In the genomic region with DNA sequence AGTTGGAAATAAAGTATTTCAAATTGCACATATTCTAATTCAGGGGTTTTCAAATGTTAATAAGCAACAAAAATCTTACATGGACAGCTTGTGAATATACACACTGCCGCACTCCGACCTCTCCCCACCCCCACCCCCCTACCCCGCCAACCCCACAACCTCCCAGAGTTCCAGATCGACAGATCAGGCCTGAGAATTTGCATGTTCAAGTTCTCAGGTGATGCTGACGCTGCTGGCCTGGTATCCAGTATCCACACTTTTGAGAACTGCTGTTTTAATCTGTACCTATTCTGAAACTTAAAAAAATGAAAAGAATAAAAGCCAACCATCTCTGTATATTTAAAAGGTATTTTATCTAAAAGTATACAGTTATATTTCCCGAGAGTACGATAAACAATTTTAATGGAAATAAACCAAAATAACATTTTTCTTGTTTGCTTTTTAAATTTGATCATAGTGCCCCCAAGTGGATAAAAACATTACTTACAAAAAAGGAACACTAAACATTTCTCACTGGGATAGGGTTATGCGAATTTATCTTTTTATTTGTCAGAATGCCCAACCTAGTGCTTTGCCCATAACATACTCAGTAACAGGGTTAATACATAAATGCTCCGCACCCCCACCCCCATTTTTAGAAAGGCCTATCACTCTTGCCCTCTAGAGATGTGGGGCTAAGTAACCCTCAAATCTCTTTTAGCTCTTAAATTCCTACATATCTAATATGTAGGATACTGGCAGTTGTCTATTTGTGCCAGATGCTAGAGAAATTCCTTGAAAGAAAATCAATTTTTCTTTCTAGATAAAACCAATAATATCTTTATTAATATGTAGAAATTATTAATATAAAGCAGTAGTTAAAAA, we compare ENCODE assay signal across 10 cellular contexts.
DNase-seq lines count a peak whose midpoint lies in the region; TF ChIP-seq lines count a peak whose summit lies in the region.
"Had no signal": no experiment of that assay in that cellular context is flagged by ENCODE, and none has a peak within 500 bp of the region (broad histone marks: within the 10 kb centered on the region; RNA-seq: fewer than 3 reads in every experiment).

No MANE protein-coding gene starts in this region.

- DNase-seq in AG08396 (ENCODE audit: low spot score), result peak; percentile 2
- peak; percentile 2 for DNase-seq in GM13977 (ENCODE audit: low spot score)
- peak; percentile 9 for DNase-seq in RWPE1 (ENCODE audit: low spot score)
- peak; percentile 17 for DNase-seq in iPS DF 19.7 (ENCODE audit: low read depth, low spot score)
- DNase-seq in NCI-H2107 (lab: John Stamatoyannopoulos, UW), result no peak
- DNase-seq in SW480 (ENCODE audit: low spot score), result no peak
- DNase-seq in activated naive CD4-positive, alpha-beta T cell treated with Interleukin-2 at 50 U/mL for 16 hours, result no peak
- no peak for DNase-seq in activated naive CD4-positive, alpha-beta T cell (lab: John Stamatoyannopoulos, UW)
- DNase-seq: cortex of kidney had no signal

- in situ Hi-C loops in GM13977 (cut with MboI; ENCODE audit: low pct_unique_long_range_greater_than_20kb, low sequenced_read_pairs, unreplicated experiment), result no loop called here

- peak; percentile 39 for TF ChIP-seq CTCF in GM13977 (IDR thresholded peaks at IDR 0.05; ENCODE audit: extremely low read depth, insufficient read depth, missing control alignments)
- peak; percentile 50 for TF ChIP-seq CTCF in RWPE1 (conservative IDR thresholded peaks at IDR 0.05; ENCODE audit: low read depth)

- no peak overlapping the region for H3K27ac ChIP-seq in RWPE1
- H3K27ac ChIP-seq: right atrium auricular region had no signal

- POLR2A ChIA-PET in RWPE1 (lab: Yijun Ruan, JAX; ENCODE audit: low non-redundant PET), result no interaction called here

- CTCF ChIA-PET in RWPE1 (lab: Yijun Ruan, JAX), result interaction anchor here (0.6 to 0.9 kb wide), 3 partner anchors 313 to 349 kb away, joined by 3 to 5 read pairs (median 5); no protein-coding TSS in a partner anchor

Comparison
In these comparisons a context has a peak if more than half of its experiments do, and no peak if none do; other contexts are left out.
1. DNase-seq: peak in AG08396 (single experiment), GM13977 (single experiment), RWPE1 (single experiment) and iPS DF 19.7 (single experiment); none in NCI-H2107 (single experiment), SW480 (single experiment), activated naive CD4-positive, alpha-beta T cell treated with Interleukin-2 at 50 U/mL for 16 hours (single experiment) and activated naive CD4-positive, alpha-beta T cell (0 of 4).